In genomic region chr9:120009856-120010255, GRCh38 we compare ENCODE assay signal across 21 cellular contexts.
A peak's percentile ranks its signal among the peaks of the same experiment; 100 is the strongest.
DNase-seq lines count a peak whose midpoint lies in the region; ATAC-seq and TF ChIP-seq lines count a peak whose summit lies in the region.
"Had no signal": no experiment of that assay in that cellular context is flagged by ENCODE, and none has a peak within 500 bp of the region (broad histone marks: within the 10 kb centered on the region; RNA-seq: fewer than 3 reads in every experiment).

No MANE protein-coding gene starts in this region.

- H3K4me3 Mint-ChIP-seq in WTC11, result no peak overlapping the region
- H3K4me3 Mint-ChIP-seq: B cell; CD4-positive, alpha-beta T cell; CD8-positive, alpha-beta T cell had no signal

- no peak overlapping the region for H3K4me3 ChIP-seq in LNCaP clone FGC (ENCODE audit: low read depth, low read length)
- H3K4me3 ChIP-seq: A549; BLaER1 treated with 17β-estradiol and CSF1 and Interleukin-3, amounts not matched to agents 10 nM and 100 nM; GM12878 had no signal

- peak; percentile 78 for DNase-seq in LNCaP clone FGC (ENCODE audit: low read depth)
- peak; percentile 38 for DNase-seq in NCI-H2029 treated with DMSO at 0.1 percent for 48 hours (lab: John Stamatoyannopoulos, UW)
- peak; percentile 2 for DNase-seq in islet precursor cell
- no peak for DNase-seq in germinal center (ENCODE audit: low spot score)
- DNase-seq in DMS 273 treated with DMSO at 0.1 percent for 48 hours (lab: John Stamatoyannopoulos, UW), result no peak
- DNase-seq in WTC11 (ENCODE audit: low spot score), result no peak
- DNase-seq: AML-193; Caco-2; Calu3; CD4-positive, alpha-beta T cell; CD8-positive, alpha-beta T cell; DMS153; DMS53; DMS79; DND-41; EL; GDM1 had no signal

- ATAC-seq in WTC11, result no peak
- ATAC-seq: A549; CD8-positive, alpha-beta T cell; GM12878 had no signal

- no peak for TF ChIP-seq CTCF in LNCaP clone FGC (IDR thresholded peaks at IDR 0.05; ENCODE audit: control insufficient read depth, extremely low read depth, insufficient read depth)
- TF ChIP-seq CTCF in WTC11 (IDR thresholded peaks at IDR 0.05), result no peak

- no peak overlapping the region for H3K27ac Mint-ChIP-seq in WTC11
- H3K27ac Mint-ChIP-seq: B cell; CD4-positive, alpha-beta T cell; CD8-positive, alpha-beta T cell had no signal

- H3K36me3 Mint-ChIP-seq in WTC11, result no peaks in the 10 kb centered on the region
- H3K36me3 Mint-ChIP-seq: CD8-positive, alpha-beta T cell had no signal

- no peaks in the 10 kb centered on the region for H3K4me1 Mint-ChIP-seq in WTC11
- H3K4me1 Mint-ChIP-seq: B cell had no signal

- CTCF ChIA-PET in WTC11 (lab: Charles Lee), result no interaction called here

- H3K27me3 Mint-ChIP-seq in WTC11 (ENCODE audit: low read depth), result no peaks in the 10 kb centered on the region; the same call in 1 of the 2 replicates

- H3K9me3 Mint-ChIP-seq in WTC11, result no peaks in the 10 kb centered on the region
- H3K9me3 Mint-ChIP-seq: CD4-positive, alpha-beta T cell; CD8-positive, alpha-beta T cell had no signal

- POLR2A ChIA-PET in WTC11 (lab: Charles Lee), result no interaction called here

TF ChIP-seq in WTC11, 78 proteins besides CTCF, POLR2A, EP300 and RAD21:
- TF ChIP-seq ZNF121 (CRISPR knock-in tag; IDR thresholded peaks at IDR 0.05) (no peak), TP53 (CRISPR knock-in tag; IDR thresholded peaks at IDR 0.05) (no peak), SMAD3 (CRISPR knock-in tag; IDR thresholded peaks at IDR 0.05; ENCODE audit: borderline replicate concordance) (no peak), ZNF138 (CRISPR knock-in tag; conservative IDR thresholded peaks at IDR 0.05) (no peak), ZSCAN18 (CRISPR knock-in tag; IDR thresholded peaks at IDR 0.05) (no peak), CREB1 (CRISPR knock-in tag; IDR thresholded peaks at IDR 0.05) (no peak), MXD4 (CRISPR knock-in tag; IDR thresholded peaks at IDR 0.05; ENCODE audit: borderline replicate concordance) (no peak), USF2 (CRISPR knock-in tag; IDR thresholded peaks at IDR 0.05) (no peak), SOX15 (CRISPR knock-in tag; IDR thresholded peaks at IDR 0.05) (no peak), KAT7 (CRISPR knock-in tag; IDR thresholded peaks at IDR 0.05; ENCODE audit: borderline replicate concordance) (no peak), ZNF232 (CRISPR knock-in tag; IDR thresholded peaks at IDR 0.05) (no peak), MAX (CRISPR knock-in tag; IDR thresholded peaks at IDR 0.05) (no peak), IRF2 (CRISPR knock-in tag; IDR thresholded peaks at IDR 0.05; ENCODE audit: borderline replicate concordance, low read depth) (no peak), ATF6 (CRISPR knock-in tag; IDR thresholded peaks at IDR 0.05) (no peak), ZNF423 (CRISPR knock-in tag; IDR thresholded peaks at IDR 0.05) (no peak), ZNF219 (CRISPR knock-in tag; IDR thresholded peaks at IDR 0.05; ENCODE audit: borderline replicate concordance) (no peak), FOXK1 (CRISPR knock-in tag; IDR thresholded peaks at IDR 0.05) (no peak), ZNF281 (CRISPR knock-in tag; IDR thresholded peaks at IDR 0.05) (no peak), ZNF416 (CRISPR knock-in tag; IDR thresholded peaks at IDR 0.05) (no peak)

Comparison
In these comparisons a context has a peak if more than half of its experiments do, and no peak if none do; other contexts are left out.
1. DNase-seq: peak in LNCaP clone FGC (single experiment), NCI-H2029 treated with DMSO at 0.1 percent for 48 hours (single experiment) and islet precursor cell (single experiment); none in germinal center (single experiment), DMS 273 treated with DMSO at 0.1 percent for 48 hours (single experiment) and WTC11 (single experiment).